ENCODE assay signal across 8 cellular contexts in genomic region chr3:53938645-53939044, GRCh38. TPM values are rescaled to one million over a fixed set of nuclear protein-coding genes. Genes with fewer than 3 reads are reported as not detected.
DNase-seq lines count a peak whose midpoint lies in the region; ATAC-seq lines count a peak whose summit lies in the region.

No MANE protein-coding gene starts in this region.

- DNase-seq in Caki2 (ENCODE audit: low read depth): peak; percentile 54
- DNase-seq in NCI-H1930 (lab: John Stamatoyannopoulos, UW): peak; percentile 13 to 32
- DNase-seq in UCSD-AML1 (lab: John Stamatoyannopoulos, UW; ENCODE audit: unreplicated experiment): peak; percentile 14
- peak; percentile 66 for DNase-seq in epidermal melanocyte (ENCODE audit: insufficient read length, low spot score)
- peak; percentile 24 for DNase-seq in middle frontal gyrus (ENCODE audit: extremely low spot score, low spot score)
- DNase-seq in effector CD4-positive, alpha-beta T cell: no peak

- in situ Hi-C loops in Caki2 (cut with HindIII; ENCODE audit: low pct_unique_long_range_greater_than_20kb, low sequenced_read_pairs): no loop called here

- ATAC-seq in GM19463 (IDR thresholded peaks at IDR 0.05; ENCODE audit: unreplicated experiment) (peak; percentile 56), HG02973 (IDR thresholded peaks at IDR 0.05; ENCODE audit: unreplicated experiment) (no peak)

RNA-seq across cellular contexts. Expression of gene SELENOK, which starts 47.0 kb away (rescaled TPM):
- total RNA-seq in Caki2 (2014; rRNA removed; shearing (Covaris generic); ENCODE audit: low replicate concordance): 49.8 and 65.6 TPM in 2 replicates

RNA-seq across cellular contexts. Expression of gene ACTR8, which starts 56.7 kb away (rescaled TPM):
- total RNA-seq in Caki2 (2014; rRNA removed; shearing (Covaris generic); ENCODE audit: low replicate concordance): 12.3 and 18.5 TPM in 2 replicates
